ENCODE assay signal across 1 cellular context in the genomic region with DNA sequence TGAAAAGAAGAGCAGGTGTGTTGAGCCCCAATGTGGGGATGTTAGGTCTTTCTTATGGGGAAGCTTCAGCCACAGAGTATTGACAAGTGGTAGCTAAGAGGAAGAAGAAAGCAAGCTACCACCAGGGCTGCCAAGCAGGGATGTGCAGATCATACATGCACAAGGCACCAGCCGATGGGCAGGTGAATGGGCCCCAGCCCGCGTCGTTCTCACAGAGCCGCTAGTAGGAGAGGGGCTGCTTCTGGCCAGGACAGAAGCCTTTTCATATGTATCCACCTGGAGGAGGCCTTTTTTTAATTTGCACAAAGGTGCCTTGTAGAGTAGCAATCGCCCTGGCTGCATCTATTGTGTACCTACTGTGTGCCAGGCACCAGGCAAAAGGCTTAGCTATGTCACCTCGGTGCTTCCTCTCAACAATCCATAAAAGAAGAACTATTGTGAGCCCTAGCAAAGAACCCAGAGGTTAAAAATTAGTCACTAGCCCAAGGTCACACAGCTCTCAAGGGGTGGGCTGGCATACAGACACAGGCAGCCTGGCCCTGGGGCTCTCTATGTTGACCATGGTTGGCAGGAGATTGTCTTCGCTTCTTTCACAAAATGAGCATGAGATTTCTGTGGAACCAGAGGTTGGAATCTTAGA.
TF ChIP-seq lines count a peak whose summit lies in the region.

No MANE protein-coding gene starts in this region.

TF ChIP-seq in HepG2, 621 proteins besides CTCF, POLR2A, EP300 and RAD21:
- TF ChIP-seq, protein P1, sequence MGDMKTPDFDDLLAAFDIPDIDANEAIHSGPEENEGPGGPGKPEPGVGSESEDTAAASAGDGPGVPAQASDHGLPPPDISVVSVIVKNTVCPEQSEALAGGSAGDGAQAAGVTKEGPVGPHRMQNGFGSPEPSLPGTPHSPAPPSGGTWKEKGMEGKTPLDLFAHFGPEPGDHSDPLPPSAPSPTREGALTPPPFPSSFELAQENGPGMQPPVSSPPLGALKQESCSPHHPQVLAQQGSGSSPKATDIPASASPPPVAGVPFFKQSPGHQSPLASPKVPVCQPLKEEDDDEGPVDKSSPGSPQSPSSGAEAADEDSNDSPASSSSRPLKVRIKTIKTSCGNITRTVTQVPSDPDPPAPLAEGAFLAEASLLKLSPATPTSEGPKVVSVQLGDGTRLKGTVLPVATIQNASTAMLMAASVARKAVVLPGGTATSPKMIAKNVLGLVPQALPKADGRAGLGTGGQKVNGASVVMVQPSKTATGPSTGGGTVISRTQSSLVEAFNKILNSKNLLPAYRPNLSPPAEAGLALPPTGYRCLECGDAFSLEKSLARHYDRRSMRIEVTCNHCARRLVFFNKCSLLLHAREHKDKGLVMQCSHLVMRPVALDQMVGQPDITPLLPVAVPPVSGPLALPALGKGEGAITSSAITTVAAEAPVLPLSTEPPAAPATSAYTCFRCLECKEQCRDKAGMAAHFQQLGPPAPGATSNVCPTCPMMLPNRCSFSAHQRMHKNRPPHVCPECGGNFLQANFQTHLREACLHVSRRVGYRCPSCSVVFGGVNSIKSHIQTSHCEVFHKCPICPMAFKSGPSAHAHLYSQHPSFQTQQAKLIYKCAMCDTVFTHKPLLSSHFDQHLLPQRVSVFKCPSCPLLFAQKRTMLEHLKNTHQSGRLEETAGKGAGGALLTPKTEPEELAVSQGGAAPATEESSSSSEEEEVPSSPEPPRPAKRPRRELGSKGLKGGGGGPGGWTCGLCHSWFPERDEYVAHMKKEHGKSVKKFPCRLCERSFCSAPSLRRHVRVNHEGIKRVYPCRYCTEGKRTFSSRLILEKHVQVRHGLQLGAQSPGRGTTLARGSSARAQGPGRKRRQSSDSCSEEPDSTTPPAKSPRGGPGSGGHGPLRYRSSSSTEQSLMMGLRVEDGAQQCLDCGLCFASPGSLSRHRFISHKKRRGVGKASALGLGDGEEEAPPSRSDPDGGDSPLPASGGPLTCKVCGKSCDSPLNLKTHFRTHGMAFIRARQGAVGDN (CRISPR knock-in tag; IDR thresholded peaks at IDR 0.05) = peak; percentile 40; the same call in 1 of the 2 replicates
- TF ChIP-seq ZKSCAN1 (IDR thresholded peaks at IDR 0.05; ENCODE audit: low read length) (peak; percentile 97), MTA3 (CRISPR knock-in tag; IDR thresholded peaks at IDR 0.05) (no peak), ZKSCAN8 (CRISPR knock-in tag; IDR thresholded peaks at IDR 0.05; ENCODE audit: borderline replicate concordance) (peak; percentile 82; the same call in 1 of the 2 replicates), MAFF (IDR thresholded peaks at IDR 0.05; ENCODE audit: low read depth, low read length) (no peak), TBP (CRISPR knock-in tag; IDR thresholded peaks at IDR 0.05) (no peak), GATAD2A (CRISPR knock-in tag; IDR thresholded peaks at IDR 0.05) (peak; percentile 53), POGZ (CRISPR knock-in tag; IDR thresholded peaks at IDR 0.05) (0 out of 2 replicates have a peak, but pooled peaks have one; percentile 22), ELF3 (CRISPR knock-in tag; IDR thresholded peaks at IDR 0.05) (no peak), NR2F6 (IDR thresholded peaks at IDR 0.05) (0 out of 2 replicates have a peak, but pooled peaks have one; percentile 20), NR2F6 (CRISPR knock-in tag; IDR thresholded peaks at IDR 0.05) (no peak), POLR2AphosphoS5 (IDR thresholded peaks at IDR 0.05; ENCODE audit: low read depth, low read length) (no peak), RARA (CRISPR knock-in tag; IDR thresholded peaks at IDR 0.05) (peak; percentile 29), ATM (IDR thresholded peaks at IDR 0.05; ENCODE audit: borderline replicate concordance) (no peak), HNRNPL (IDR thresholded peaks at IDR 0.05; ENCODE audit: low read depth, low read length) (0 out of 2 replicates have a peak, but pooled peaks have one; percentile 57), SOX13 (IDR thresholded peaks at IDR 0.05) (no peak), SOX13 (CRISPR knock-in tag; conservative IDR thresholded peaks at IDR 0.05 in 1 of 2, IDR thresholded peaks at IDR 0.05 in 1 of 2) (peak in 1 of 2 experiments; percentile 64; a peak in 2 of 4 replicates), BCL6 (CRISPR knock-in tag; IDR thresholded peaks at IDR 0.05) (peak; percentile 38; the same call in 1 of the 2 replicates), SOX6 (IDR thresholded peaks at IDR 0.05) (no peak), SOX6 (CRISPR knock-in tag; IDR thresholded peaks at IDR 0.05) (peak; percentile 54; the same call in 1 of the 2 replicates), SALL1 (CRISPR knock-in tag; IDR thresholded peaks at IDR 0.05) (peak; percentile 25; the same call in 1 of the 2 replicates), ZNF879 (CRISPR knock-in tag; IDR thresholded peaks at IDR 0.05) (no peak), SOX5 (CRISPR knock-in tag; IDR thresholded peaks at IDR 0.05; ENCODE audit: borderline replicate concordance) (peak; percentile 29; the same call in 1 of the 2 replicates), FOSL2 (CRISPR knock-in tag; IDR thresholded peaks at IDR 0.05) (peak; percentile 73)
- TF ChIP-seq, protein P2, sequence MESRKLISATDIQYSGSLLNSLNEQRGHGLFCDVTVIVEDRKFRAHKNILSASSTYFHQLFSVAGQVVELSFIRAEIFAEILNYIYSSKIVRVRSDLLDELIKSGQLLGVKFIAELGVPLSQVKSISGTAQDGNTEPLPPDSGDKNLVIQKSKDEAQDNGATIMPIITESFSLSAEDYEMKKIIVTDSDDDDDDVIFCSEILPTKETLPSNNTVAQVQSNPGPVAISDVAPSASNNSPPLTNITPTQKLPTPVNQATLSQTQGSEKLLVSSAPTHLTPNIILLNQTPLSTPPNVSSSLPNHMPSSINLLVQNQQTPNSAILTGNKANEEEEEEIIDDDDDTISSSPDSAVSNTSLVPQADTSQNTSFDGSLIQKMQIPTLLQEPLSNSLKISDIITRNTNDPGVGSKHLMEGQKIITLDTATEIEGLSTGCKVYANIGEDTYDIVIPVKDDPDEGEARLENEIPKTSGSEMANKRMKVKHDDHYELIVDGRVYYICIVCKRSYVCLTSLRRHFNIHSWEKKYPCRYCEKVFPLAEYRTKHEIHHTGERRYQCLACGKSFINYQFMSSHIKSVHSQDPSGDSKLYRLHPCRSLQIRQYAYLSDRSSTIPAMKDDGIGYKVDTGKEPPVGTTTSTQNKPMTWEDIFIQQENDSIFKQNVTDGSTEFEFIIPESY (CRISPR knock-in tag; IDR thresholded peaks at IDR 0.05) = peak; percentile 94
- TF ChIP-seq, protein P3, sequence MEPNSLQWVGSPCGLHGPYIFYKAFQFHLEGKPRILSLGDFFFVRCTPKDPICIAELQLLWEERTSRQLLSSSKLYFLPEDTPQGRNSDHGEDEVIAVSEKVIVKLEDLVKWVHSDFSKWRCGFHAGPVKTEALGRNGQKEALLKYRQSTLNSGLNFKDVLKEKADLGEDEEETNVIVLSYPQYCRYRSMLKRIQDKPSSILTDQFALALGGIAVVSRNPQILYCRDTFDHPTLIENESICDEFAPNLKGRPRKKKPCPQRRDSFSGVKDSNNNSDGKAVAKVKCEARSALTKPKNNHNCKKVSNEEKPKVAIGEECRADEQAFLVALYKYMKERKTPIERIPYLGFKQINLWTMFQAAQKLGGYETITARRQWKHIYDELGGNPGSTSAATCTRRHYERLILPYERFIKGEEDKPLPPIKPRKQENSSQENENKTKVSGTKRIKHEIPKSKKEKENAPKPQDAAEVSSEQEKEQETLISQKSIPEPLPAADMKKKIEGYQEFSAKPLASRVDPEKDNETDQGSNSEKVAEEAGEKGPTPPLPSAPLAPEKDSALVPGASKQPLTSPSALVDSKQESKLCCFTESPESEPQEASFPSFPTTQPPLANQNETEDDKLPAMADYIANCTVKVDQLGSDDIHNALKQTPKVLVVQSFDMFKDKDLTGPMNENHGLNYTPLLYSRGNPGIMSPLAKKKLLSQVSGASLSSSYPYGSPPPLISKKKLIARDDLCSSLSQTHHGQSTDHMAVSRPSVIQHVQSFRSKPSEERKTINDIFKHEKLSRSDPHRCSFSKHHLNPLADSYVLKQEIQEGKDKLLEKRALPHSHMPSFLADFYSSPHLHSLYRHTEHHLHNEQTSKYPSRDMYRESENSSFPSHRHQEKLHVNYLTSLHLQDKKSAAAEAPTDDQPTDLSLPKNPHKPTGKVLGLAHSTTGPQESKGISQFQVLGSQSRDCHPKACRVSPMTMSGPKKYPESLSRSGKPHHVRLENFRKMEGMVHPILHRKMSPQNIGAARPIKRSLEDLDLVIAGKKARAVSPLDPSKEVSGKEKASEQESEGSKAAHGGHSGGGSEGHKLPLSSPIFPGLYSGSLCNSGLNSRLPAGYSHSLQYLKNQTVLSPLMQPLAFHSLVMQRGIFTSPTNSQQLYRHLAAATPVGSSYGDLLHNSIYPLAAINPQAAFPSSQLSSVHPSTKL (CRISPR knock-in tag; IDR thresholded peaks at IDR 0.05) = peak; percentile 70
- TF ChIP-seq, protein P4, sequence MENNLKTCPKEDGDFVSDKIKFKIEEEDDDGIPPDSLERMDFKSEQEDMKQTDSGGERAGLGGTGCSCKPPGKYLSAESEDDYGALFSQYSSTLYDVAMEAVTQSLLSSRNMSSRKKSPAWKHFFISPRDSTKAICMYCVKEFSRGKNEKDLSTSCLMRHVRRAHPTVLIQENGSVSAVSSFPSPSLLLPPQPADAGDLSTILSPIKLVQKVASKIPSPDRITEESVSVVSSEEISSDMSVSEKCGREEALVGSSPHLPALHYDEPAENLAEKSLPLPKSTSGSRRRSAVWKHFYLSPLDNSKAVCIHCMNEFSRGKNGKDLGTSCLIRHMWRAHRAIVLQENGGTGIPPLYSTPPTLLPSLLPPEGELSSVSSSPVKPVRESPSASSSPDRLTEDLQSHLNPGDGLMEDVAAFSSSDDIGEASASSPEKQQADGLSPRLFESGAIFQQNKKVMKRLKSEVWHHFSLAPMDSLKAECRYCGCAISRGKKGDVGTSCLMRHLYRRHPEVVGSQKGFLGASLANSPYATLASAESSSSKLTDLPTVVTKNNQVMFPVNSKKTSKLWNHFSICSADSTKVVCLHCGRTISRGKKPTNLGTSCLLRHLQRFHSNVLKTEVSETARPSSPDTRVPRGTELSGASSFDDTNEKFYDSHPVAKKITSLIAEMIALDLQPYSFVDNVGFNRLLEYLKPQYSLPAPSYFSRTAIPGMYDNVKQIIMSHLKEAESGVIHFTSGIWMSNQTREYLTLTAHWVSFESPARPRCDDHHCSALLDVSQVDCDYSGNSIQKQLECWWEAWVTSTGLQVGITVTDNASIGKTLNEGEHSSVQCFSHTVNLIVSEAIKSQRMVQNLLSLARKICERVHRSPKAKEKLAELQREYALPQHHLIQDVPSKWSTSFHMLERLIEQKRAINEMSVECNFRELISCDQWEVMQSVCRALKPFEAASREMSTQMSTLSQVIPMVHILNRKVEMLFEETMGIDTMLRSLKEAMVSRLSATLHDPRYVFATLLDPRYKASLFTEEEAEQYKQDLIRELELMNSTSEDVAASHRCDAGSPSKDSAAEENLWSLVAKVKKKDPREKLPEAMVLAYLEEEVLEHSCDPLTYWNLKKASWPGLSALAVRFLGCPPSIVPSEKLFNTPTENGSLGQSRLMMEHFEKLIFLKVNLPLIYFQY (CRISPR knock-in tag; IDR thresholded peaks at IDR 0.05; ENCODE audit: borderline replicate concordance) = no peak
- TF ChIP-seq, protein P5, sequence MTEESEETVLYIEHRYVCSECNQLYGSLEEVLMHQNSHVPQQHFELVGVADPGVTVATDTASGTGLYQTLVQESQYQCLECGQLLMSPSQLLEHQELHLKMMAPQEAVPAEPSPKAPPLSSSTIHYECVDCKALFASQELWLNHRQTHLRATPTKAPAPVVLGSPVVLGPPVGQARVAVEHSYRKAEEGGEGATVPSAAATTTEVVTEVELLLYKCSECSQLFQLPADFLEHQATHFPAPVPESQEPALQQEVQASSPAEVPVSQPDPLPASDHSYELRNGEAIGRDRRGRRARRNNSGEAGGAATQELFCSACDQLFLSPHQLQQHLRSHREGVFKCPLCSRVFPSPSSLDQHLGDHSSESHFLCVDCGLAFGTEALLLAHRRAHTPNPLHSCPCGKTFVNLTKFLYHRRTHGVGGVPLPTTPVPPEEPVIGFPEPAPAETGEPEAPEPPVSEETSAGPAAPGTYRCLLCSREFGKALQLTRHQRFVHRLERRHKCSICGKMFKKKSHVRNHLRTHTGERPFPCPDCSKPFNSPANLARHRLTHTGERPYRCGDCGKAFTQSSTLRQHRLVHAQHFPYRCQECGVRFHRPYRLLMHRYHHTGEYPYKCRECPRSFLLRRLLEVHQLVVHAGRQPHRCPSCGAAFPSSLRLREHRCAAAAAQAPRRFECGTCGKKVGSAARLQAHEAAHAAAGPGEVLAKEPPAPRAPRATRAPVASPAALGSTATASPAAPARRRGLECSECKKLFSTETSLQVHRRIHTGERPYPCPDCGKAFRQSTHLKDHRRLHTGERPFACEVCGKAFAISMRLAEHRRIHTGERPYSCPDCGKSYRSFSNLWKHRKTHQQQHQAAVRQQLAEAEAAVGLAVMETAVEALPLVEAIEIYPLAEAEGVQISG (CRISPR knock-in tag; IDR thresholded peaks at IDR 0.05) = no peak
- TF ChIP-seq, protein P6, sequence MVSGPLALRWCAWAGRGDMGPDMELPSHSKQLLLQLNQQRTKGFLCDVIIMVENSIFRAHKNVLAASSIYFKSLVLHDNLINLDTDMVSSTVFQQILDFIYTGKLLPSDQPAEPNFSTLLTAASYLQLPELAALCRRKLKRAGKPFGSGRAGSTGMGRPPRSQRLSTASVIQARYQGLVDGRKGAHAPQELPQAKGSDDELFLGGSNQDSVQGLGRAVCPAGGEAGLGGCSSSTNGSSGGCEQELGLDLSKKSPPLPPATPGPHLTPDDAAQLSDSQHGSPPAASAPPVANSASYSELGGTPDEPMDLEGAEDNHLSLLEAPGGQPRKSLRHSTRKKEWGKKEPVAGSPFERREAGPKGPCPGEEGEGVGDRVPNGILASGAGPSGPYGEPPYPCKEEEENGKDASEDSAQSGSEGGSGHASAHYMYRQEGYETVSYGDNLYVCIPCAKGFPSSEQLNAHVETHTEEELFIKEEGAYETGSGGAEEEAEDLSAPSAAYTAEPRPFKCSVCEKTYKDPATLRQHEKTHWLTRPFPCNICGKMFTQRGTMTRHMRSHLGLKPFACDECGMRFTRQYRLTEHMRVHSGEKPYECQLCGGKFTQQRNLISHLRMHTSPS (CRISPR knock-in tag; IDR thresholded peaks at IDR 0.05; ENCODE audit: low read depth) = peak; percentile 76
TF ChIP-seq in HepG2: peak in this region for 17.
